ENCODE assay signal across 11 cellular contexts in the genomic region with DNA sequence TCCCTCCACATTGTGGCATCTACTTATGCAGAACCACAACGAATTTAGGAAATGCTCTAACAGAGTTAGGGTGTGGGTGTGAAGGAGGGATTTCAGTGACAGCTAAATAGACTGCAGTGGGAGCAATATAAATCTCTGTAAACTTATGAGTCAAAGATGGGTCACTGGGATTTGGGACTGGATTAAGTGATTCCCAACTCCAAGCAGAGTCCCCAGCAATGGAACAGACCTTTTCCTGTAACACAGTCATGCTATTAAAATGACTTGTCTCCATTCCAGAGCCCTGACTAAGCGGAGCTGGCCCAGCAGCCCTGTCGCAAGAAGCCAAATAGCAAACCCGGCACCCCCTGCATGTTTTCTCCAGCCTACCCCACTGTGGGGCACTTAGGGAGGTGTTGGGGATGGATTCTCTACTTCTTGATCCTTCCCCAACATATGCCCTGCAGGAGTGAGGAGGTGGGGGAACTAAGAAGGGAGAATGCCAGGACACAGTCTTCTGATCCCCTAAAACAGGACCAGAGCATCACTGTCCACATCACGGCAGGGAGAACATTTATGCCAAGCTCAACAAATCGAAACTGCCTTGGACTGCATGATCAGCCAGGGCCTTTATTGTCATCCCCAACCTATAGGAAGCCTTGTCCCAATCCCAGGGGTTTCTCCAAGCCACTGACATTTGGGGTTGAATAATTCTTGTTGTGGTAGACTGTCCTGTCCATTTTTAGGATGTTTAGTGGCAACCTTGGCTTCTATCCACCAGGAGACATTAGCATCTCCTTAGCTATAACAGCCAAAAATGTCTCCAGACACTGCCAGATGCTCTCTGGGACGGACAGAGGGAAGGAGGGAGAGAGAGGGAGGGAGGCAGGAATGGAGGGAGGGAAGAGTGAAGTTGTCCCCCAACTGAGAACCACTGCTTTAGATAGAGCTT. TPM values are rescaled to one million over a fixed set of nuclear protein-coding genes. Genes with fewer than 3 reads are reported as not detected.
A peak's percentile ranks its signal among the peaks of the same experiment; 100 is the strongest.
DNase-seq lines count a peak whose midpoint lies in the region; ATAC-seq and TF ChIP-seq lines count a peak whose summit lies in the region.
"Had no signal": no experiment of that assay in that cellular context is flagged by ENCODE, and none has a peak within 500 bp of the region (broad histone marks: within the 10 kb centered on the region; RNA-seq: fewer than 3 reads in every experiment).

No MANE protein-coding gene starts in this region.

- H3K4me3 Mint-ChIP-seq in nephron, result no peak overlapping the region
- H3K4me3 Mint-ChIP-seq: central memory CD8-positive, alpha-beta T cell had no signal

- H3K9me3 ChIP-seq in A673 (ENCODE audit: low read depth, low read length, poor library complexity, severe bottlenecking) (no peaks in the 10 kb centered on the region), Peyer's patch (no peaks in the 10 kb centered on the region)
- H3K9me3 ChIP-seq: BLaER1 treated with 17β-estradiol and CSF1 and Interleukin-3, amounts not matched to agents 10 nM and 100 nM had no signal

- BruUV-seq in A673 (replicated peaks; lab: Mats Ljungman, UMichigan), result no TSS peak

- no peak overlapping the region for H3K27ac ChIP-seq in A673 (ENCODE audit: low read depth, low read length, poor library complexity, severe bottlenecking)
- H3K27ac ChIP-seq in Peyer's patch, result peak overlapping the region; percentile 58 to 86 (median 70)

- TF ChIP-seq POLR2A in Peyer's patch (IDR thresholded peaks at IDR 0.05), result no peak

- no peaks in the 10 kb centered on the region for H3K36me3 ChIP-seq in A673 (ENCODE audit: insufficient read depth, low read length, poor library complexity, severe bottlenecking)
- peaks cover 0 to 29% (median 0%) of the 10 kb centered on the region in 3 donors for H3K36me3 ChIP-seq in Peyer's patch
- H3K36me3 ChIP-seq: BLaER1 treated with 17β-estradiol and CSF1 and Interleukin-3, amounts not matched to agents 10 nM and 100 nM had no signal

- no peaks in the 10 kb centered on the region for H3K27me3 ChIP-seq in A673 (replicated peaks; ENCODE audit: insufficient read depth, low read depth, low read length, poor library complexity)
- no peaks in the 10 kb centered on the region for H3K27me3 ChIP-seq in Peyer's patch

- H3K27ac Mint-ChIP-seq in nephron, result peak overlapping the region; percentile 88 to 97 (median 97)

- ATAC-seq in esophagus mucosa, result peak; percentile 74
- no peak for ATAC-seq in HG02981 (IDR thresholded peaks at IDR 0.05; ENCODE audit: unreplicated experiment)
- ATAC-seq in HG03095 (IDR thresholded peaks at IDR 0.05; ENCODE audit: unreplicated experiment), result no peak

- POLR2A ChIA-PET in A673 (lab: Charles Lee; ENCODE audit: low non-redundant PET), result no interaction called here

- DNase-seq in A673 (ENCODE audit: low spot score) (peak; percentile 51), Peyer's patch (no peak), SKM-1 (lab: John Stamatoyannopoulos, UW; ENCODE audit: unreplicated experiment) (no peak)
- no peak for DNase-seq in activated CD4-positive, alpha-beta T cell treated with anti-CD3 and anti-CD28 coated beads for 1 hour
- DNase-seq: H7 had no signal

- intact Hi-C loops in A673 (cut with micrococcal nuclease; ENCODE audit: unreplicated experiment), result no loop called here

- CTCF ChIA-PET in A673 (lab: Charles Lee), result no interaction called here

- H3K36me3 Mint-ChIP-seq in nephron (ENCODE audit: low read depth), result peaks cover 34% of the 10 kb centered on the region

- peaks cover 96% of the 10 kb centered on the region for H3K4me1 Mint-ChIP-seq in nephron

- H3K4me1 ChIP-seq in A673 (ENCODE audit: insufficient read depth, low read length, poor library complexity, severe bottlenecking) (peaks cover 25% of the 10 kb centered on the region), Peyer's patch (peaks cover 0 to 87% (median 4%) of the 10 kb centered on the region in 4 donors)

- H3K4me3 ChIP-seq in A673 (ENCODE audit: low read depth, low read length, poor library complexity, severe bottlenecking) (no peak overlapping the region), Peyer's patch (no peak overlapping the region)
- H3K4me3 ChIP-seq: BLaER1 treated with 17β-estradiol and CSF1 and Interleukin-3, amounts not matched to agents 10 nM and 100 nM had no signal

- no peaks in the 10 kb centered on the region for H3K9me3 Mint-ChIP-seq in nephron
- H3K9me3 Mint-ChIP-seq: central memory CD8-positive, alpha-beta T cell had no signal

- no peaks in the 10 kb centered on the region for H3K27me3 Mint-ChIP-seq in nephron (ENCODE audit: low read depth)

- TF ChIP-seq CTCF in A673 (conservative IDR thresholded peaks at IDR 0.05; ENCODE audit: low read depth, low read length) (no peak), Peyer's patch (IDR thresholded peaks at IDR 0.05) (no peak), nephron (IDR thresholded peaks at IDR 0.05; ENCODE audit: unreplicated experiment in 3 of 3) (no peak)

RNA-seq across cellular contexts. Expression of a gene that starts 36.9 kb away (rescaled TPM):
- total RNA-seq in A673 (2021) (576 and 629 TPM in 2 replicates), Peyer's patch (100 to 1,000 TPM; 476 to 923 (median 619) TPM), esophagus mucosa (1,154 TPM)

RNA-seq across cellular contexts. Expression of a gene that starts 37.1 kb away (rescaled TPM):
- total RNA-seq in A673 (2021) (9.7 and 14.6 TPM in 2 replicates), Peyer's patch (10 to 100 TPM; 12.1 to 34.2 (median 19.8) TPM), esophagus mucosa (11.8 TPM)
